In genomic region chr11:46912526-46913150, GRCh38 we compare ENCODE assay signal across 1 cellular context.
TF ChIP-seq lines count a peak whose summit lies in the region.

No MANE protein-coding gene starts in this region.

TF ChIP-seq in IMR-90, 13 proteins besides CTCF, POLR2A, EP300 and RAD21 (continued from another document):
- TF ChIP-seq SMC3 (IDR thresholded peaks at IDR 0.05; ENCODE audit: low read depth, low read length) (no peak), BHLHE40 (IDR thresholded peaks at IDR 0.05; ENCODE audit: low read depth, low read length) (no peak), MXI1 (IDR thresholded peaks at IDR 0.05; ENCODE audit: borderline replicate concordance, low read depth, low read length) (no peak), MAFK (IDR thresholded peaks at IDR 0.05; ENCODE audit: low read depth, low read length) (no peak), NFE2L2 (IDR thresholded peaks at IDR 0.05; ENCODE audit: low read depth, low read length) (no peak), FOS (IDR thresholded peaks at IDR 0.05; ENCODE audit: low read depth, low read length) (no peak)
- TF ChIP-seq, protein P1, sequence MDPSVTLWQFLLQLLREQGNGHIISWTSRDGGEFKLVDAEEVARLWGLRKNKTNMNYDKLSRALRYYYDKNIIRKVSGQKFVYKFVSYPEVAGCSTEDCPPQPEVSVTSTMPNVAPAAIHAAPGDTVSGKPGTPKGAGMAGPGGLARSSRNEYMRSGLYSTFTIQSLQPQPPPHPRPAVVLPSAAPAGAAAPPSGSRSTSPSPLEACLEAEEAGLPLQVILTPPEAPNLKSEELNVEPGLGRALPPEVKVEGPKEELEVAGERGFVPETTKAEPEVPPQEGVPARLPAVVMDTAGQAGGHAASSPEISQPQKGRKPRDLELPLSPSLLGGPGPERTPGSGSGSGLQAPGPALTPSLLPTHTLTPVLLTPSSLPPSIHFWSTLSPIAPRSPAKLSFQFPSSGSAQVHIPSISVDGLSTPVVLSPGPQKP (IDR thresholded peaks at IDR 0.05; ENCODE audit: borderline replicate concordance, low read depth, low read length): no peak
